In genomic region chr12:93847517-93848452, GRCh38 we compare ENCODE assay signal across 9 cellular contexts.
DNase-seq lines count a peak whose midpoint lies in the region; ATAC-seq and TF ChIP-seq lines count a peak whose summit lies in the region.
"Had no signal": no experiment of that assay in that cellular context is flagged by ENCODE, and none has a peak within 500 bp of the region (broad histone marks: within the 10 kb centered on the region; RNA-seq: fewer than 3 reads in every experiment).

No MANE protein-coding gene starts in this region.

- peak overlapping the region in 1 of 2 donors; percentile 36 for H3K27ac Mint-ChIP-seq in effector memory CD8-positive, alpha-beta T cell

- no peak overlapping the region for H2AFZ ChIP-seq in osteoblast (ENCODE audit: low read length)

- peaks cover 3 to 8% of the 10 kb centered on the region in 2 donors for H3K9me3 Mint-ChIP-seq in effector memory CD8-positive, alpha-beta T cell

- H3K27ac ChIP-seq in brain microvascular endothelial cell (no peak overlapping the region), foreskin keratinocyte (no peak overlapping the region), osteoblast (ENCODE audit: low read depth, low read length) (no peak overlapping the region)
- H3K27ac ChIP-seq: VCaP had no signal

- TF ChIP-seq CTCF in GM13977 (IDR thresholded peaks at IDR 0.05; ENCODE audit: extremely low read depth, insufficient read depth, missing control alignments) = no peak
- TF ChIP-seq CTCF in brain microvascular endothelial cell (IDR thresholded peaks at IDR 0.05; ENCODE audit: low read depth, low read length, missing control alignments) = no peak
- no peak for TF ChIP-seq CTCF in foreskin keratinocyte (conservative IDR thresholded peaks at IDR 0.05)
- TF ChIP-seq CTCF in osteoblast (IDR thresholded peaks at IDR 0.05; ENCODE audit: extremely low read depth, low read depth, low read length) = no peak

- ATAC-seq in GM21528 (IDR thresholded peaks at IDR 0.05; ENCODE audit: low FRiP score, unreplicated experiment) (peak; percentile 88), HG03571 (IDR thresholded peaks at IDR 0.05; ENCODE audit: unreplicated experiment) (peak; percentile 81), foreskin keratinocyte (no peak)
- peak; percentile 20 for ATAC-seq in effector memory CD8-positive, alpha-beta T cell (replicated peaks)

- H3K27me3 ChIP-seq in brain microvascular endothelial cell (replicated peaks) = no peaks in the 10 kb centered on the region
- no peaks in the 10 kb centered on the region for H3K27me3 ChIP-seq in foreskin keratinocyte
- H3K27me3 ChIP-seq in osteoblast (ENCODE audit: insufficient read depth, low read length) = no peaks in the 10 kb centered on the region

- no peak overlapping the region for H3K4me2 ChIP-seq in osteoblast (ENCODE audit: insufficient read depth, low read length)

- peaks cover 25 to 34% of the 10 kb centered on the region in 2 donors for H3K4me1 Mint-ChIP-seq in effector memory CD8-positive, alpha-beta T cell (ENCODE audit: low read depth in 2 of 2)

- no peaks in the 10 kb centered on the region for H3K36me3 ChIP-seq in brain microvascular endothelial cell (replicated peaks)
- H3K36me3 ChIP-seq in osteoblast (ENCODE audit: insufficient read depth, low read length) = no peaks in the 10 kb centered on the region

- in situ Hi-C loops in GM13977 (cut with MboI; ENCODE audit: low pct_unique_long_range_greater_than_20kb, low sequenced_read_pairs, unreplicated experiment) (no loop called here), brain microvascular endothelial cell (cut with HindIII; ENCODE audit: low pct_ligation_motif_present, low sequenced_read_pairs) (no loop called here)

- no peak overlapping the region for H3K4me3 Mint-ChIP-seq in effector memory CD8-positive, alpha-beta T cell

- H3K79me2 ChIP-seq in osteoblast (ENCODE audit: insufficient read depth, low read length) = no peaks in the 10 kb centered on the region

- peaks cover 7% of the 10 kb centered on the region for H3K36me3 Mint-ChIP-seq in effector memory CD8-positive, alpha-beta T cell (ENCODE audit: insufficient read depth)

- no peak overlapping the region for H3K4me3 ChIP-seq in brain microvascular endothelial cell (ENCODE audit: low read depth, low read length)
- no peak overlapping the region for H3K4me3 ChIP-seq in osteoblast (ENCODE audit: insufficient read depth, low read length)

- H3K4me1 ChIP-seq in foreskin keratinocyte (no peaks in the 10 kb centered on the region), osteoblast (ENCODE audit: insufficient read depth, low read length) (no peaks in the 10 kb centered on the region)

- H4K20me1 ChIP-seq in osteoblast (ENCODE audit: insufficient read depth, low read length) = no peaks in the 10 kb centered on the region

- H3K27me3 Mint-ChIP-seq in effector memory CD8-positive, alpha-beta T cell = no peaks in the 10 kb centered on the region

- DNase-seq in GM13977 (ENCODE audit: low spot score) (peak; percentile 77), brain microvascular endothelial cell (no peak), foreskin keratinocyte (no peak), DMS 273 (lab: John Stamatoyannopoulos, UW; ENCODE audit: unreplicated experiment) (no peak), osteoblast (ENCODE audit: insufficient read length, low spot score, missing footprints) (no peak)
- DNase-seq in effector memory CD8-positive, alpha-beta T cell = no peak

- H3K9me3 ChIP-seq in osteoblast (ENCODE audit: low read depth, low read length) = no peaks in the 10 kb centered on the region
